ENCODE assay signal across 8 cellular contexts in genomic region chr3:153161714-153162512, GRCh38. TPM values are rescaled to one million over a fixed set of nuclear protein-coding genes. Genes with fewer than 3 reads are reported as not detected.
A peak's percentile ranks its signal among the peaks of the same experiment; 100 is the strongest.
DNase-seq lines count a peak whose midpoint lies in the region; ATAC-seq and TF ChIP-seq lines count a peak whose summit lies in the region.

Gene RAP2B (plus strand): TSS chr3:153162226. CDS start chr3:153162694, 468 bp downstream.

- H3K36me3 Mint-ChIP-seq in activated naive CD4-positive, alpha-beta T cell treated with anti-CD3 and anti-CD28 coated beads for 36 hours (ENCODE audit: low read depth) = peaks cover 9% of the 10 kb centered on the region

- peak within 1 kb of the TSS; percentile 96 for H3K27ac Mint-ChIP-seq in activated naive CD4-positive, alpha-beta T cell treated with anti-CD3 and anti-CD28 coated beads for 36 hours

- peak within 1 kb of the TSS; percentile 98 for H3K4me3 Mint-ChIP-seq in activated naive CD4-positive, alpha-beta T cell treated with anti-CD3 and anti-CD28 coated beads for 36 hours

- H3K9me3 Mint-ChIP-seq in activated naive CD4-positive, alpha-beta T cell treated with anti-CD3 and anti-CD28 coated beads for 36 hours = no peaks in the 10 kb centered on the region

- CTCF ChIA-PET in activated naive CD4-positive, alpha-beta T cell treated with anti-CD3 and anti-CD28 coated beads for 36 hours (lab: Charles Lee) = interaction anchor here (1.0 to 1.2 kb wide), 3 partner anchors 22 to 463 kb away, joined by 3 to 6 read pairs (median 3); no protein-coding TSS in a partner anchor

- H3K27ac ChIP-seq in gastroesophageal sphincter (peak within 1 kb of the TSS; percentile 93 to 98 (median 96)), substantia nigra (ENCODE audit: low read depth, low read length, poor library complexity, severe bottlenecking) (peak within 1 kb of the TSS; percentile 69)

- peaks cover 3 to 41% (median 7%) of the 10 kb centered on the region in 3 donors for H3K4me1 ChIP-seq in gastroesophageal sphincter

- TF ChIP-seq CTCF in LNCaP clone FGC (IDR thresholded peaks at IDR 0.05; ENCODE audit: control insufficient read depth, extremely low read depth, insufficient read depth) = no peak
- peak in 3 of 4 experiments; percentile 13 to 30 (median 20) for TF ChIP-seq CTCF in gastroesophageal sphincter (IDR thresholded peaks at IDR 0.05)

- peak; percentile 94 to 96 for TF ChIP-seq POLR2A in gastroesophageal sphincter (IDR thresholded peaks at IDR 0.05)

- H3K9me3 ChIP-seq in gastroesophageal sphincter = no peaks in the 10 kb centered on the region

- H3K27me3 Mint-ChIP-seq in activated naive CD4-positive, alpha-beta T cell treated with anti-CD3 and anti-CD28 coated beads for 36 hours (ENCODE audit: low read depth) = no peaks in the 10 kb centered on the region

- peak within 1 kb of the TSS; percentile 86 for H3K4me3 ChIP-seq in LNCaP clone FGC (ENCODE audit: low read depth, low read length)
- peak within 1 kb of the TSS; percentile 70 to 91 for H3K4me3 ChIP-seq in gastroesophageal sphincter

- peaks cover 34% of the 10 kb centered on the region for H3K4me1 Mint-ChIP-seq in activated naive CD4-positive, alpha-beta T cell treated with anti-CD3 and anti-CD28 coated beads for 36 hours (ENCODE audit: low read depth)

- ATAC-seq in gastroesophageal sphincter = peak; percentile 88

- no peaks in the 10 kb centered on the region for H3K36me3 ChIP-seq in gastroesophageal sphincter

- DNase-seq in ELF-1 (ENCODE audit: low read depth, low spot score) = peak; percentile 90
- DNase-seq in GOT3 (lab: John Stamatoyannopoulos, UW) = peak; percentile 83
- DNase-seq in LNCaP clone FGC (ENCODE audit: low read depth) = peak; percentile 66
- DNase-seq in SK-N-DZ (ENCODE audit: low spot score) = peak; percentile 63
- DNase-seq in activated naive CD4-positive, alpha-beta T cell treated with anti-CD3 and anti-CD28 coated beads for 36 hours = peak; percentile 99
- DNase-seq in non-pigmented ciliary epithelial cell (ENCODE audit: low read depth) = peak; percentile 95
- peak; percentile 42 to 95 (median 89) for DNase-seq in substantia nigra (lab: John Stamatoyannopoulos, UW)

- intact Hi-C loops in activated naive CD4-positive, alpha-beta T cell treated with anti-CD3 and anti-CD28 coated beads for 36 hours (cut with micrococcal nuclease) = loop anchor here (1.0 to 5.0 kb wide), 15 partner anchors 24 to 1960 kb away; partner anchors contain the start of genes ARHGEF26, DHX36, GPR171 and MBNL1

- no peaks in the 10 kb centered on the region for H3K27me3 ChIP-seq in gastroesophageal sphincter

- WGBS in gastroesophageal sphincter (ENCODE audit: low coverage in 1 of 2), 2 donors = 0% methylated on average over 10 of the region's 91 CpGs; no CpG with 5 or more reads in 1 of the 2 donors

- TF ChIP-seq EP300 in gastroesophageal sphincter (IDR thresholded peaks at IDR 0.05) = no peak

RNA-seq across cellular contexts. Expression of gene RAP2B, which starts in this region (rescaled TPM):
- 0.75 and 0.91 TPM in 2 replicates for polyA plus RNA-seq in SK-N-DZ (2014; cell fraction: cytosol; rRNA removed)
- polyA plus RNA-seq in SK-N-DZ (2014; cell fraction: nucleus; rRNA removed) = 0.22 and 0.42 TPM in 2 replicates
- total RNA-seq in activated naive CD4-positive, alpha-beta T cell treated with anti-CD3 and anti-CD28 coated beads for 36 hours = 1 to 10 TPM; 8.6 to 8.7 TPM
- total RNA-seq in gastroesophageal sphincter = 10 to 100 TPM; 11.5 to 14.7 (median 13.5) TPM

Comparison
In these comparisons a context has a peak if more than half of its experiments do, and no peak if none do; other contexts are left out.
1. Peak in every context shown above with its lines: DNase-seq, ATAC-seq, H3K4me3 ChIP-seq and H3K27ac ChIP-seq.